Comparison of ENCODE assay signal across 8 cellular contexts in genomic region chr10:114821915-114822770, GRCh38. TPM values are rescaled to one million over a fixed set of nuclear protein-coding genes. Genes with fewer than 3 reads are reported as not detected.
DNase-seq lines count a peak whose midpoint lies in the region; ATAC-seq and TF ChIP-seq lines count a peak whose summit lies in the region.

No MANE protein-coding gene starts in this region.

- intact Hi-C loops in Calu3 (cut with micrococcal nuclease; ENCODE audit: unreplicated experiment): no loop called here

- DNase-seq in Calu3: peak; percentile 2
- peak; percentile 10 to 62 (median 17) for DNase-seq in T-helper 2 cell
- DNase-seq in central memory CD8-positive, alpha-beta T cell (ENCODE audit: low spot score in 2 of 2): peak; percentile 18 to 31
- no peak for DNase-seq in kidney epithelial cell (ENCODE audit: low read depth)
- DNase-seq in stimulated activated CD4-positive, alpha-beta T cell treated with anti-CD3 and anti-CD28 coated beads, Interleukin-2, amount 100 ng/mL, for 24 hours: peak; percentile 27 to 39
- DNase-seq in SW 1271 (lab: John Stamatoyannopoulos, UW): no peak

- H3K4me3 Mint-ChIP-seq in Calu3 (ENCODE audit: low read depth, unreplicated experiment): peak overlapping the region; percentile 81
- peak overlapping the region; percentile 91 for H3K4me3 Mint-ChIP-seq in central memory CD8-positive, alpha-beta T cell

- CTCF ChIA-PET in Calu3 (lab: Charles Lee): interaction anchor here (1.1 kb wide), 1 partner anchor 190 kb away, joined by 3 read pairs; no protein-coding TSS in a partner anchor

- no peaks in the 10 kb centered on the region for H3K27me3 ChIP-seq in kidney epithelial cell (ENCODE audit: control insufficient read depth, insufficient read depth, low read length)

- H3K9me3 Mint-ChIP-seq in Calu3 (ENCODE audit: low read depth, unreplicated experiment): no peaks in the 10 kb centered on the region
- no peaks in the 10 kb centered on the region for H3K9me3 Mint-ChIP-seq in central memory CD8-positive, alpha-beta T cell

- peak; percentile 47 for ATAC-seq in GM19455 (IDR thresholded peaks at IDR 0.05; ENCODE audit: unreplicated experiment)
- ATAC-seq in HG03521 (IDR thresholded peaks at IDR 0.05; ENCODE audit: unreplicated experiment): peak; percentile 32
- peak; percentile 45 for ATAC-seq in central memory CD8-positive, alpha-beta T cell (replicated peaks; ENCODE audit: extremely low read depth, poor library complexity, severe bottlenecking)

- H3K4me1 Mint-ChIP-seq in Calu3 (ENCODE audit: low read depth, unreplicated experiment): peaks cover 26% of the 10 kb centered on the region
- H3K4me1 Mint-ChIP-seq in central memory CD8-positive, alpha-beta T cell: peaks cover 44% of the 10 kb centered on the region

- peaks cover 10% of the 10 kb centered on the region for H3K36me3 Mint-ChIP-seq in Calu3 (ENCODE audit: insufficient read depth, unreplicated experiment)
- H3K36me3 Mint-ChIP-seq in central memory CD8-positive, alpha-beta T cell (ENCODE audit: insufficient read depth): peaks cover 12% of the 10 kb centered on the region

- H3K36me3 ChIP-seq in kidney epithelial cell (ENCODE audit: control insufficient read depth, insufficient read depth, low read length): no peaks in the 10 kb centered on the region

- BruUV-seq in Calu3 (replicated peaks; lab: Mats Ljungman, UMichigan): no TSS peak

- no peak for TF ChIP-seq CTCF in Calu3 (IDR thresholded peaks at IDR 0.05; ENCODE audit: unreplicated experiment)
- TF ChIP-seq CTCF in kidney epithelial cell (IDR thresholded peaks at IDR 0.05; ENCODE audit: insufficient read depth, low read length, poor library complexity, severe bottlenecking): no peak

- peak overlapping the region; percentile 89 for H3K4me3 ChIP-seq in kidney epithelial cell (ENCODE audit: low read depth, low read length)

- H3K27ac Mint-ChIP-seq in Calu3 (ENCODE audit: unreplicated experiment): peak overlapping the region; percentile 92
- peak overlapping the region; percentile 95 for H3K27ac Mint-ChIP-seq in central memory CD8-positive, alpha-beta T cell (ENCODE audit: low read depth)

- H3K27me3 Mint-ChIP-seq in Calu3 (ENCODE audit: unreplicated experiment): no peaks in the 10 kb centered on the region
- H3K27me3 Mint-ChIP-seq in central memory CD8-positive, alpha-beta T cell: no peaks in the 10 kb centered on the region

RNA-seq across cellular contexts. Expression of gene FHIP2A, which starts 0.6 kb away (rescaled TPM):
- total RNA-seq in Calu3 (2022): 10.8 and 10.9 TPM in 2 replicates
- 16.3 and 17.2 TPM in 2 replicates for total RNA-seq in kidney epithelial cell

Comparison
In these comparisons a context has a peak if more than half of its experiments do, and no peak if none do; other contexts are left out.
1. DNase-seq: peak in Calu3 (single experiment), T-helper 2 cell (5 of 5), central memory CD8-positive, alpha-beta T cell (2 of 2) and stimulated activated CD4-positive, alpha-beta T cell treated with anti-CD3 and anti-CD28 coated beads, Interleukin-2, amount 100 ng/mL, for 24 hours (2 of 2); none in kidney epithelial cell (single experiment) and SW 1271 (0 of 2).
2. Peak in every context shown above with its lines, with median percentiles within 50 percentile points of each other: ATAC-seq.